8 cellular contexts compared by ENCODE assay signal in genomic region chr17:45490615-45491433, GRCh38. TPM values are rescaled to one million over a fixed set of nuclear protein-coding genes. Genes with fewer than 3 reads are reported as not detected.
DNase-seq lines count a peak whose midpoint lies in the region; ATAC-seq, FAIRE-seq and TF ChIP-seq lines count a peak whose summit lies in the region.
"Not testable (repeated sequence)": the region's sequence is repeated elsewhere in the genome, so short reads cannot be mapped to it uniquely, and the experiment has no call there.

TSS of gene PLEKHM1 (minus strand) at chr17:45490721. CDS start at chr17:45482484, 8,237 bp downstream.

- ATAC-seq in HG02759 (IDR thresholded peaks at IDR 0.05; ENCODE audit: unreplicated experiment), result peak; percentile 96
- peak; percentile 97 to 99 (median 98) for ATAC-seq in T-cell (replicated peaks in 1 of 4)
- peak; percentile 99 for ATAC-seq in activated naive CD8-positive, alpha-beta T cell treated with anti-CD3 and anti-CD28 coated beads, Interleukin-2, amount 50 U/mL, for 24 hours
- peak; percentile 98 for ATAC-seq in Right ventricle myocardium superior (ENCODE audit: poor library complexity)
- ATAC-seq in pancreas, result peak; percentile 96 to 98 (median 96)
- ATAC-seq in thoracic aorta (ENCODE audit: insufficient number of reproducible peaks, low FRiP score, low read depth), result peak; percentile 76

- H3K27ac Mint-ChIP-seq in T-cell, result peak within 1 kb of the TSS; percentile 90 to 93
- H3K27ac Mint-ChIP-seq in activated naive CD8-positive, alpha-beta T cell treated with anti-CD3 and anti-CD28 coated beads, Interleukin-2, amount 50 U/mL, for 24 hours, result peak within 1 kb of the TSS; percentile 78

- 0 to 1% methylated on average over 46 to 56 of the region's 59 CpGs for WGBS in pancreas, 2 donors

- POLR2A ChIA-PET in T-cell (lab: Charles Lee), result interaction anchor here in 1 of 2 donors (0.6 kb wide), 1 partner anchor 14 kb away, joined by 3 read pairs; no protein-coding TSS in a partner anchor

- H3K27me3 ChIP-seq in pancreas; thoracic aorta (replicated peaks; ENCODE audit: insufficient read depth): not testable (repeated sequence)

- H3K4me1 Mint-ChIP-seq in T-cell, result peaks cover 24 to 32% (median 28%) of the 10 kb centered on the region in 3 donors
- peaks cover 19% of the 10 kb centered on the region for H3K4me1 Mint-ChIP-seq in activated naive CD8-positive, alpha-beta T cell treated with anti-CD3 and anti-CD28 coated beads, Interleukin-2, amount 50 U/mL, for 24 hours

- not testable (repeated sequence) for FAIRE-seq in pancreas (lab: Jason Lieb, UNC)

- not testable (repeated sequence) for TF ChIP-seq CTCF in GM12875 (IDR thresholded peaks at IDR 0.05; ENCODE audit: borderline replicate concordance, insufficient read depth, low read depth, low read length); pancreas (IDR thresholded peaks at IDR 0.05); thoracic aorta (IDR thresholded peaks at IDR 0.05)

- H3K36me3 Mint-ChIP-seq in T-cell; activated naive CD8-positive, alpha-beta T cell treated with anti-CD3 and anti-CD28 coated beads, Interleukin-2, amount 50 U/mL, for 24 hours (ENCODE audit: low read depth): not testable (repeated sequence)

- intact Hi-C loops in Right ventricle myocardium superior (cut with DNase I); pancreas (cut with DNase I): not testable (repeated sequence)

- H3K4me3 ChIP-seq in GM12875 (ENCODE audit: low read depth, low read length) (peak within 1 kb of the TSS; percentile 72), pancreas (peak within 1 kb of the TSS; percentile 37 to 72 (median 56)), thoracic aorta (peak within 1 kb of the TSS; percentile 90)

- H3K36me3 ChIP-seq in pancreas, thoracic aorta: not testable (repeated sequence)

- H3K27ac ChIP-seq in pancreas (peak within 1 kb of the TSS; percentile 60 to 65 (median 62)), thoracic aorta (peak within 1 kb of the TSS; percentile 57 to 61)

- CTCF ChIA-PET in T-cell (lab: Charles Lee), result interaction anchor here in 1 of 2 donors (0.7 kb wide), 1 partner anchor 253 kb away, joined by 3 read pairs; no protein-coding TSS in a partner anchor

- H3K27me3 Mint-ChIP-seq in T-cell; activated naive CD8-positive, alpha-beta T cell treated with anti-CD3 and anti-CD28 coated beads, Interleukin-2, amount 50 U/mL, for 24 hours: not testable (repeated sequence)

- H3K9me3 ChIP-seq in pancreas, thoracic aorta: not testable (repeated sequence)

- DNase-seq in NCI-H1417 (lab: John Stamatoyannopoulos, UW) (peak; percentile 74 to 77 (median 76)), T-cell (peak; percentile 61 to 86 (median 76)), Right ventricle myocardium superior (peak; percentile 94), pancreas (peak; percentile 79 to 95 (median 88)), thoracic aorta (ENCODE audit: low spot score) (peak; percentile 35)
- DNase-seq in activated naive CD8-positive, alpha-beta T cell treated with anti-CD3 and anti-CD28 coated beads, Interleukin-2, amount 50 U/mL, for 24 hours, result peak; percentile 87

- peak within 1 kb of the TSS; percentile 74 to 90 (median 87) for H3K4me3 Mint-ChIP-seq in T-cell
- peak within 1 kb of the TSS; percentile 90 for H3K4me3 Mint-ChIP-seq in activated naive CD8-positive, alpha-beta T cell treated with anti-CD3 and anti-CD28 coated beads, Interleukin-2, amount 50 U/mL, for 24 hours

- not testable (repeated sequence) for H3K4me1 ChIP-seq in pancreas
- H3K4me1 ChIP-seq in thoracic aorta (ENCODE audit: control insufficient read depth in 1 of 2, low read depth in 2 of 2), result peaks cover 19 to 29% of the 10 kb centered on the region in 2 donors

- H3K9me3 Mint-ChIP-seq in T-cell; activated naive CD8-positive, alpha-beta T cell treated with anti-CD3 and anti-CD28 coated beads, Interleukin-2, amount 50 U/mL, for 24 hours: not testable (repeated sequence)

RNA-seq across cellular contexts. Expression of gene PLEKHM1, which starts in this region (rescaled TPM):
- total RNA-seq in T-cell, result 100 to 1,000 TPM in 1 of 5 donors, 10 to 100 TPM in 4; 77.8 to 105 (median 79.4) TPM
- 23.2 TPM for total RNA-seq in Right ventricle myocardium superior
- total RNA-seq in pancreas, result 10 to 100 TPM; 15.5 to 30.7 (median 16.5) TPM
- polyA plus RNA-seq in pancreas, result 10 to 100 TPM; 13.3 to 14.6 TPM
- total RNA-seq in thoracic aorta, result 100 to 1,000 TPM in 1 of 2 donors, 10 to 100 TPM in 1; 64.3 to 134 TPM

Comparison
In these comparisons a context has a peak if more than half of its experiments do, and no peak if none do; other contexts are left out.
1. Peak in every context shown above with its lines: DNase-seq, ATAC-seq, H3K4me3 ChIP-seq and H3K27ac ChIP-seq.
2. DNase-seq: peak in every context shown above with its lines; median percentile 94 in Right ventricle myocardium superior; 88 in pancreas; 87 in activated naive CD8-positive, alpha-beta T cell treated with anti-CD3 and anti-CD28 coated beads, Interleukin-2, amount 50 U/mL, for 24 hours; 76 in NCI-H1417; 76 in T-cell; 35 in thoracic aorta.